8 cellular contexts compared by ENCODE assay signal in the genomic region with DNA sequence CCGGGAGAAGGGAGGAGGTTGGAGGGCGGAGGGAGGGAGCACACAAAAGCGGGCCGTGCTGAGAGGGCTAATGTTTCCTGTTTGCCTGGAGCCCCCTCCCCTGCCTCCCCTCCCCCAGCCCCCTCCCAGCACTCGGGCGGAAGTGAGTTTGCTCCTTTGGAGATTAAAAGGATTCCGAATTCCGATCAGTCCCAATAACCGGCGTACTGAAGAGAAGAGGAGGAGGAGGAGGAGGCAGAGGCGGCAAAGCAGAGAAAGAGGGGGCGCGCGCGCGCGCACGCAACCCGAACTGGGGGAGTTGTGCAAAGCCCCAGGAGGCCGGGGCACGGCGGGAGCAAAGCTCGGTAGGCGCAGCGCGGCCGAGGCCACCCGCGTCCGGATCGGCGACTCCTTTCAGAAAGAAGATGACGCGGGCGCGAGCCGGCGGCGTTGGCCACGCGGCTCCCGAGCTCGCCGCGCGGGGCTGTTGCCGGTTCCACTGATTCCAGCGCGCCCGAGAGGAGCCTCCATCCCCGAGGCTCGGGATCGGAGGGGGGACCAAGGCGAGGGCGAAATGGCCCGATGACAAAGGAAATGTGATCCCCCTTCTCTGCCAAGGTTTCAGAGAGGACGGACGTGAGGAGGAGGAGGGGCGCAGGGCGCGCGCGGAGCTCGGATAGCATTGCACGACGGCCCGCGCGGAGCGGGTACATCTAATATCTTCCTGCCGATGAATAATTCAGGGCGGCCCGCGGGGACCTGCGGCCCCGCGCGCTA. TPM values are rescaled to one million over a fixed set of nuclear protein-coding genes. Genes with fewer than 3 reads are reported as not detected.
A peak's percentile ranks its signal among the peaks of the same experiment; 100 is the strongest.
DNase-seq lines count a peak whose midpoint lies in the region; ATAC-seq, FAIRE-seq and TF ChIP-seq lines count a peak whose summit lies in the region.

No MANE protein-coding gene starts in this region.

- H3K27me3 Mint-ChIP-seq in IgD-negative memory B cell, result peaks cover 47% of the 10 kb centered on the region
- peaks cover 50 to 61% of the 10 kb centered on the region in 2 donors for H3K27me3 Mint-ChIP-seq in stimulated activated naive B cell treated with anti-CD40 and anti-IgM and Interleukin-4, amounts not matched to agents 10 μg/mL and 1 μg/mL and 100 μg/mL, for 72 hours

- H3K27ac ChIP-seq in kidney (ENCODE audit: low read depth in 2 of 2, low read length in 2 of 2), result peak overlapping the region; percentile 32 to 63

- H3K4me1 ChIP-seq in kidney (ENCODE audit: control insufficient read depth in 1 of 2, insufficient read depth in 1 of 2, low read depth in 1 of 2, low read length in 2 of 2), result peaks cover 0 to 9% of the 10 kb centered on the region in 2 donors
- H3K4me1 ChIP-seq in mucosa of descending colon (ENCODE audit: low read depth), result peaks cover 13% of the 10 kb centered on the region

- TF ChIP-seq CTCF in kidney (IDR thresholded peaks at IDR 0.05; ENCODE audit: borderline replicate concordance, extremely low read depth, insufficient read depth) (no peak), mucosa of descending colon (IDR thresholded peaks at IDR 0.05) (no peak)

- H3K4me3 Mint-ChIP-seq in IgD-negative memory B cell, result peak overlapping the region; percentile 35 to 82 (median 76)
- H3K4me3 Mint-ChIP-seq in stimulated activated naive B cell treated with anti-CD40 and anti-IgM and Interleukin-4, amounts not matched to agents 10 μg/mL and 1 μg/mL and 100 μg/mL, for 72 hours, result peak overlapping the region; percentile 83 to 91

- peak overlapping the region in 1 of 2 donors; percentile 7 for H3K9ac ChIP-seq in kidney (ENCODE audit: low read length in 2 of 2)

- peaks cover 12 to 21% (median 14%) of the 10 kb centered on the region in 3 donors for H3K4me1 Mint-ChIP-seq in IgD-negative memory B cell
- peaks cover 17 to 43% of the 10 kb centered on the region in 2 donors for H3K4me1 Mint-ChIP-seq in stimulated activated naive B cell treated with anti-CD40 and anti-IgM and Interleukin-4, amounts not matched to agents 10 μg/mL and 1 μg/mL and 100 μg/mL, for 72 hours

- no peaks in the 10 kb centered on the region for H3K9me3 Mint-ChIP-seq in IgD-negative memory B cell
- no peaks in the 10 kb centered on the region for H3K9me3 Mint-ChIP-seq in stimulated activated naive B cell treated with anti-CD40 and anti-IgM and Interleukin-4, amounts not matched to agents 10 μg/mL and 1 μg/mL and 100 μg/mL, for 72 hours

- no peaks in the 10 kb centered on the region for H3K36me3 Mint-ChIP-seq in IgD-negative memory B cell
- H3K36me3 Mint-ChIP-seq in stimulated activated naive B cell treated with anti-CD40 and anti-IgM and Interleukin-4, amounts not matched to agents 10 μg/mL and 1 μg/mL and 100 μg/mL, for 72 hours, result peaks cover 0 to 1% of the 10 kb centered on the region in 2 donors

- peak overlapping the region; percentile 55 to 63 for H3K4me3 ChIP-seq in kidney (ENCODE audit: low read length in 2 of 2)
- no peak overlapping the region for H3K4me3 ChIP-seq in mucosa of descending colon

- FAIRE-seq in kidney (lab: Jason Lieb, UNC), result no peak

- DNase-seq in Daoy (ENCODE audit: low read depth), result peak; percentile 10
- DNase-seq in astrocyte of the hippocampus (ENCODE audit: low read depth, low spot score), result peak; percentile 46
- DNase-seq in kidney, result peak; percentile 66
- DNase-seq in stimulated activated naive B cell treated with anti-CD40 and anti-IgM and Interleukin-4, amounts not matched to agents 10 μg/mL and 1 μg/mL and 100 μg/mL, for 72 hours, result peak; percentile 12
- no peak for DNase-seq in mucosa of descending colon

- intact Hi-C loops in kidney (cut with DNase I) (no loop called here), mucosa of descending colon (cut with DNase I, micrococcal nuclease) (no loop called here)

- ATAC-seq in stimulated activated naive B cell treated with anti-CD40 and anti-IgM and Interleukin-4, amounts not matched to agents 10 μg/mL and 1 μg/mL and 100 μg/mL, for 72 hours (replicated peaks), result peak; percentile 16 to 47
- ATAC-seq in GM21390 (IDR thresholded peaks at IDR 0.05; ENCODE audit: unreplicated experiment) (no peak), mucosa of descending colon (no peak), GM18858 (IDR thresholded peaks at IDR 0.05; ENCODE audit: unreplicated experiment) (no peak)

- no peak overlapping the region for H3K27ac Mint-ChIP-seq in IgD-negative memory B cell
- H3K27ac Mint-ChIP-seq in stimulated activated naive B cell treated with anti-CD40 and anti-IgM and Interleukin-4, amounts not matched to agents 10 μg/mL and 1 μg/mL and 100 μg/mL, for 72 hours, result peak overlapping the region; percentile 90

- no peaks in the 10 kb centered on the region for H3K9me3 ChIP-seq in kidney (ENCODE audit: control insufficient read depth in 1 of 2, low read length in 2 of 2)
- H3K9me3 ChIP-seq in mucosa of descending colon, result no peaks in the 10 kb centered on the region

- H3K36me3 ChIP-seq in kidney (ENCODE audit: control insufficient read depth in 1 of 2, insufficient read depth in 2 of 2, low read length in 2 of 2) (no peaks in the 10 kb centered on the region), mucosa of descending colon (ENCODE audit: low read depth) (no peaks in the 10 kb centered on the region)

RNA-seq across cellular contexts. Expression of a gene that starts 1.2 kb away (rescaled TPM):
- 0.06 TPM in 1 of 2 replicates, not detected in the other for total RNA-seq in Daoy (2014; rRNA removed; shearing (Covaris generic))
- polyA plus RNA-seq in IgD-negative memory B cell, result not detected
- total RNA-seq in kidney, result 1.2 TPM
- 0.92 TPM for polyA plus RNA-seq in kidney (ENCODE audit: insufficient read depth, low read depth, low replicate concordance)
- not detected for total RNA-seq in mucosa of descending colon

Comparison
In these comparisons a context has a peak if more than half of its experiments do, and no peak if none do; other contexts are left out.
1. DNase-seq: peak in Daoy (single experiment), astrocyte of the hippocampus (single experiment), kidney (single experiment) and stimulated activated naive B cell treated with anti-CD40 and anti-IgM and Interleukin-4, amounts not matched to agents 10 μg/mL and 1 μg/mL and 100 μg/mL, for 72 hours (single experiment); none in mucosa of descending colon (0 of 3).
2. ATAC-seq: peak in stimulated activated naive B cell treated with anti-CD40 and anti-IgM and Interleukin-4, amounts not matched to agents 10 μg/mL and 1 μg/mL and 100 μg/mL, for 72 hours (2 of 2); none in GM21390 (single experiment), mucosa of descending colon (single experiment) and GM18858 (single experiment).